8 cellular contexts compared by ENCODE assay signal in genomic region chr2:73907840-73908452, GRCh38. TPM values are rescaled to one million over a fixed set of nuclear protein-coding genes. Genes with fewer than 3 reads are reported as not detected.
DNase-seq lines count a peak whose midpoint lies in the region; ATAC-seq, FAIRE-seq and TF ChIP-seq lines count a peak whose summit lies in the region.

No MANE protein-coding gene starts in this region.

- H2BK120ac ChIP-seq in H1 (replicated peaks; ENCODE audit: low read depth, low read length) = no peak overlapping the region

- DNase-seq in A549 (ENCODE audit: low read depth in 1 of 2, low spot score in 1 of 2) (peak in 1 of 2 experiments; percentile 33), NCI-H1417 treated with DMSO at 0.1 percent for 48 hours (lab: John Stamatoyannopoulos, UW) (peak; percentile 81), H1 (ENCODE audit: low read depth in 1 of 2, low spot score in 2 of 2) (peak; percentile 27 to 64), pons (ENCODE audit: low spot score) (peak; percentile 53), NCI-H524 treated with DMSO at 0.1 percent for 48 hours (lab: John Stamatoyannopoulos, UW) (no peak)
- DNase-seq in activated CD4-positive, CD25-positive, alpha-beta regulatory T cell treated with anti-CD3 and anti-CD28 coated beads, Interleukin-2, amount 50 U/mL, for 16 hours (ENCODE audit: low read depth, low spot score) = peak; percentile 24

- no peak overlapping the region; the same call in 1 of the 2 replicates for H3K18ac ChIP-seq in H1 (ENCODE audit: extremely low read depth, low read length)

- no peaks in the 10 kb centered on the region for H3K79me2 ChIP-seq in H1 (ENCODE audit: control insufficient read depth in 1 of 2, insufficient read depth in 2 of 2, low read length in 2 of 2)

- H4K20me1 ChIP-seq in H1 (replicated peaks in 1 of 2; ENCODE audit: control insufficient read depth in 1 of 2, insufficient read depth in 2 of 2, low read length in 2 of 2) = no peaks in the 10 kb centered on the region

- ATAC-seq in A549 (peak; percentile 73 to 80; a peak in 5 of 6 replicates), GM18868 (IDR thresholded peaks at IDR 0.05; ENCODE audit: unreplicated experiment) (peak; percentile 91), GM19467 (IDR thresholded peaks at IDR 0.05; ENCODE audit: unreplicated experiment) (no peak)

- CTCF ChIA-PET in A549 (lab: Yijun Ruan, JAX) (interaction anchor here (1.0 to 1.6 kb wide), 3 partner anchors 9 to 84 kb away, joined by 3 to 5 read pairs (median 3); no protein-coding TSS in a partner anchor), H1 (lab: Charles Lee; ENCODE audit: partially characterized antibody) (interaction anchor here (0.6 to 3.5 kb wide), 22 partner anchors 11 to 299 kb away, joined by 3 to 24 read pairs (median 4); no protein-coding TSS in a partner anchor)

- TF ChIP-seq EP300 in A549 (IDR thresholded peaks at IDR 0.05) (no peak), H1 (IDR thresholded peaks at IDR 0.05; ENCODE audit: borderline replicate concordance in 1 of 2, low read depth in 2 of 2, low read length in 2 of 2) (no peak)

- no peak for FAIRE-seq in A549 (lab: Jason Lieb, UNC)
- peak; percentile 55 for FAIRE-seq in H1 (lab: Jason Lieb, UNC)

- peak in 1 of 2 experiments; percentile 44; a peak in 2 of 5 replicates for TF ChIP-seq RAD21 in A549 (conservative IDR thresholded peaks at IDR 0.05 in 1 of 2, IDR thresholded peaks at IDR 0.05 in 1 of 2)
- TF ChIP-seq RAD21 in H1 (IDR thresholded peaks at IDR 0.05 in 1 of 2, conservative IDR thresholded peaks at IDR 0.05 in 1 of 2; ENCODE audit: low read depth in 2 of 2, low read length in 2 of 2) = peak; percentile 69 to 80

- TF ChIP-seq CTCF in A549 (IDR thresholded peaks at IDR 0.05) (no peak), H1 (IDR thresholded peaks at IDR 0.05; ENCODE audit: control extremely low read depth in 1 of 3, insufficient read depth in 1 of 3, low read depth in 1 of 3, low read length in 3 of 3) (peak; percentile 62 to 81 (median 62))

- no peak overlapping the region for H4K5ac ChIP-seq in H1 (ENCODE audit: insufficient read length, low read depth, low read length)

- no peak overlapping the region for H2AK5ac ChIP-seq in H1 (ENCODE audit: low read depth, low read length)

- H3K36me3 ChIP-seq in H1 (ENCODE audit: control insufficient read depth in 2 of 4, insufficient read depth in 4 of 4, low read length in 3 of 4) = no peaks in the 10 kb centered on the region

- H4K8ac ChIP-seq in H1 (ENCODE audit: extremely low read depth, insufficient read depth, low read length) = no peak overlapping the region

- TF ChIP-seq POLR2A in A549 (IDR thresholded peaks at IDR 0.05; ENCODE audit: low read length) (no peak), H1 (IDR thresholded peaks at IDR 0.05; ENCODE audit: control extremely low read depth in 1 of 2, low read depth in 2 of 2, low read length in 2 of 2) (peak in 1 of 2 experiments; percentile 48; a peak in 2 of 3 replicates)

- POLR2A ChIA-PET in A549 (lab: Yijun Ruan, JAX) (no interaction called here), H1 (lab: Charles Lee; ENCODE audit: partially characterized antibody) (interaction anchor here (1.1 to 1.3 kb wide), 2 partner anchors 74 to 240 kb away, joined by 3 to 5 read pairs; partner anchors contain the start of gene BOLA3)

- H3K23ac ChIP-seq in H1 (ENCODE audit: insufficient read length) = no peak overlapping the region

- H4K91ac ChIP-seq in H1 (replicated peaks; ENCODE audit: insufficient read length, low read length) = no peak overlapping the region

- H3K56ac ChIP-seq in H1 (replicated peaks; ENCODE audit: insufficient read length, low read depth, low read length) = no peak overlapping the region

- no peaks in the 10 kb centered on the region for H3K27me3 ChIP-seq in H1 (replicated peaks in 1 of 4; ENCODE audit: control insufficient read depth in 3 of 4, extremely low read depth in 1 of 4, insufficient read depth in 3 of 4, low read length in 3 of 4)

- H3K23me2 ChIP-seq in H1 (ENCODE audit: low read depth, low read length) = no peaks in the 10 kb centered on the region

- no peak overlapping the region for H3K14ac ChIP-seq in H1 (ENCODE audit: insufficient read length)

- H2BK20ac ChIP-seq in H1 (ENCODE audit: low read length) = no peak overlapping the region

- H3K4me2 ChIP-seq in A549 = no peak overlapping the region
- H3K4me2 ChIP-seq in H1 (ENCODE audit: insufficient read depth in 1 of 2, low read depth in 2 of 2, low read length in 2 of 2) = 0 out of 4 replicates have a peak overlapping the region, but pooled peaks of 1 of the 2 experiments have one; percentile 23

- H3K9me3 ChIP-seq in A549 (no peaks in the 10 kb centered on the region), H1 (ENCODE audit: insufficient read depth in 2 of 2, low read depth in 1 of 2, low read length in 1 of 2) (no peaks in the 10 kb centered on the region)

- WGBS in A549 (ENCODE audit: missing lambda C conversion rate) = 45% methylated on average over 5 of the region's 5 CpGs
- WGBS in H1 (ENCODE audit: extremely low coverage in 1 of 2, insufficient coverage in 1 of 2, insufficient read length in 1 of 2, insufficient replicate concordance in 2 of 2, low coverage in 1 of 2, low lambda C conversion rate in 2 of 2, missing lambda C conversion rate in 1 of 2), 2 experiments = 51% methylated on average over 5 of the region's 5 CpGs; no CpG with 5 or more reads in 1 of the 2 experiments

- H3K4me1 ChIP-seq in A549 (no peaks in the 10 kb centered on the region), H1 (replicated peaks in 1 of 4; ENCODE audit: control insufficient read depth in 3 of 4, insufficient read depth in 4 of 4, low read length in 3 of 4) (peaks cover 0 to 5% (median under 1%) of the 10 kb centered on the region in 4 experiments; a peak in 2 of 7 replicates)

- no peak overlapping the region for H3K4me3 ChIP-seq in A549
- no peak overlapping the region for H3K4me3 ChIP-seq in H1 (ENCODE audit: extremely low read depth in 1 of 4, insufficient read depth in 2 of 4, low read depth in 3 of 4, low read length in 4 of 4)

- H3K9ac ChIP-seq in H1 (replicated peaks in 1 of 4; ENCODE audit: extremely low read depth in 1 of 4, low read depth in 3 of 4, low read length in 3 of 4) = no peak overlapping the region

- H2BK12ac ChIP-seq in H1 (ENCODE audit: low read depth, low read length) = no peak overlapping the region

- no peak overlapping the region for H3K4ac ChIP-seq in H1 (replicated peaks; ENCODE audit: insufficient read length, low read depth, low read length)

- no peak overlapping the region for H2BK5ac ChIP-seq in H1 (ENCODE audit: low read depth, low read length)

- 0 out of 2 replicates have a peak overlapping the region, but pooled peaks have one; percentile 1 for H2BK15ac ChIP-seq in H1 (ENCODE audit: low read length)

- no peak overlapping the region for H3K27ac ChIP-seq in A549
- no peak overlapping the region for H3K27ac ChIP-seq in H1 (ENCODE audit: low read depth, low read length)

- peak overlapping the region; percentile 98 for H2AFZ ChIP-seq in H1 (ENCODE audit: low read length)

- no peaks in the 10 kb centered on the region for H3K79me1 ChIP-seq in H1 (ENCODE audit: low read depth, low read length)

TF ChIP-seq in H1, 55 proteins besides CTCF, POLR2A, EP300 and RAD21 (continues in another document):
- TF ChIP-seq TBP (IDR thresholded peaks at IDR 0.05; ENCODE audit: low read depth, low read length) (0 out of 2 replicates have a peak, but pooled peaks have one; percentile 38), YY1 (IDR thresholded peaks at IDR 0.05; ENCODE audit: low read depth, low read length) (peak; percentile 34; the same call in 1 of the 2 replicates), POLR2AphosphoS5 (IDR thresholded peaks at IDR 0.05; ENCODE audit: low read depth, low read length) (0 out of 2 replicates have a peak, but pooled peaks have one; percentile 20), CHD2 (IDR thresholded peaks at IDR 0.05; ENCODE audit: low read length) (no peak), MAX (IDR thresholded peaks at IDR 0.05) (peak; percentile 20)

RNA-seq across cellular contexts. Expression of gene ACTG2, which starts 15.1 kb away (rescaled TPM):
- polyA plus RNA-seq in A549 (2011; rRNA removed) (0.04 and 0.07 TPM in 2 replicates), A549 (2017; fragmentation: RNase III; extraction: RNeasy Plus Mini Kit Qiagen cat#74134 plus additional on column Dnase treatment) (0.26 to 0.51 TPM (median 0.33 TPM) in 3 replicates), H1 (2011; rRNA removed) (4.8 and 6.2 TPM in 2 replicates)
- polyA plus RNA-seq in A549 (2012; cell fraction: cytosol; rRNA removed) = 0.34 and 0.36 TPM in 2 replicates
- 0.26 and 0.48 TPM in 2 replicates for polyA plus RNA-seq in A549 (2012; cell fraction: nucleus; rRNA removed)
- 0.21 and 1.4 TPM in 2 replicates for polyA minus RNA-seq in A549 (2011; rRNA and poly(A)+ RNA removed)
- total RNA-seq in H1 (2021; fragmentation: NEBNext Ultra II Directional; extraction: Animal tissue kit (Norgen Biotek cat#: 25700)) = 11.0 and 13.7 TPM in 2 replicates
- polyA plus RNA-seq in H1 (2011; cell fraction: cytosol; rRNA removed) = 4.3 TPM
- polyA plus RNA-seq in H1 (2011; cell fraction: nucleus; rRNA removed) = 5.4 TPM
- polyA plus RNA-seq in H1 (2012, experiment 1 of 2) = 8.0 to 21.0 TPM (median 12.5 TPM) in 4 replicates
- 13.2 TPM for polyA plus RNA-seq in H1 (2012, experiment 2 of 2)
- polyA plus RNA-seq in H1 (2013, experiment 1 of 2) = 11.0 TPM
- polyA plus RNA-seq in H1 (2013, experiment 2 of 2) = 12.2 TPM
- polyA minus RNA-seq in H1 (2011; rRNA and poly(A)+ RNA removed) = 8.7 and 13.5 TPM in 2 replicates
- 2.4 TPM for polyA minus RNA-seq in H1 (2011; cell fraction: cytosol; rRNA and poly(A)+ RNA removed)
- polyA minus RNA-seq in H1 (2011; cell fraction: nucleus; rRNA and poly(A)+ RNA removed) = 3.9 TPM

RNA-seq across cellular contexts. Expression of gene DGUOK, which starts 18.7 kb away (rescaled TPM):
- polyA plus RNA-seq in A549 (2011; rRNA removed) = 145 and 185 TPM in 2 replicates
- 151 and 179 TPM in 2 replicates for polyA plus RNA-seq in A549 (2012; cell fraction: cytosol; rRNA removed)
- 66.6 and 72.0 TPM in 2 replicates for polyA plus RNA-seq in A549 (2012; cell fraction: nucleus; rRNA removed)
- polyA plus RNA-seq in A549 (2017; fragmentation: RNase III; extraction: RNeasy Plus Mini Kit Qiagen cat#74134 plus additional on column Dnase treatment) = 128 to 131 TPM (median 129 TPM) in 3 replicates
- 43.1 and 44.4 TPM in 2 replicates for polyA minus RNA-seq in A549 (2011; rRNA and poly(A)+ RNA removed)
- 103 and 110 TPM in 2 replicates for total RNA-seq in H1 (2021; fragmentation: NEBNext Ultra II Directional; extraction: Animal tissue kit (Norgen Biotek cat#: 25700))
- polyA plus RNA-seq in H1 (2011; rRNA removed) = 129 and 168 TPM in 2 replicates
- 142 TPM for polyA plus RNA-seq in H1 (2011; cell fraction: cytosol; rRNA removed)
- 137 TPM for polyA plus RNA-seq in H1 (2011; cell fraction: nucleus; rRNA removed)
- 123 to 156 TPM (median 126 TPM) in 4 replicates for polyA plus RNA-seq in H1 (2012, experiment 1 of 2)
- 180 TPM for polyA plus RNA-seq in H1 (2012, experiment 2 of 2)
- polyA plus RNA-seq in H1 (2013, experiment 1 of 2) = 154 TPM
- polyA plus RNA-seq in H1 (2013, experiment 2 of 2) = 152 TPM
- polyA minus RNA-seq in H1 (2011; rRNA and poly(A)+ RNA removed) = 39.0 and 44.6 TPM in 2 replicates
- 37.1 TPM for polyA minus RNA-seq in H1 (2011; cell fraction: cytosol; rRNA and poly(A)+ RNA removed)
- 29.5 TPM for polyA minus RNA-seq in H1 (2011; cell fraction: nucleus; rRNA and poly(A)+ RNA removed)

Comparison
In these comparisons a context has a peak if more than half of its experiments do, and no peak if none do; other contexts are left out.
1. Of the 18 proteins assayed by ChIP-seq in both H1 and A549: peak only in H1: CTCF, MAX and USF2; only in A549: none; in both: none; in neither: 13; mixed calls (peak in some experiments, not most) for 2.